ENCODE assay signal across 9 cellular contexts in the genomic region with DNA sequence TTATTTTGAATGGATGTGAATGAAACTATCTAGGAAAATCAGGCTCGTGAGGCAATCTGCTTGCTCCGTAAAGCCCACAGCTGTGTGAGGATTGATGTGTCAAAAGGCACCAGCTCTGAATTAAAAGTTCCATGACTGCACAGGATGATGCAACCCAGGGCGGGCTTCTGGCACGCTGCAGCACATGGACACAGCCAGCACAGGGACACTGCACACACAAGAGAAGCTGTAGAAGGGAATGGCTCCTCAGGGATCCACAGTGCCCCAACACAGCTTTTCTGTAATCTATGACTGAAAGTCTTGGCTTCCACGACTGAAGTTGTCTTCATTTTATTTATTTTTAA.
A peak's percentile ranks its signal among the peaks of the same experiment; 100 is the strongest.
DNase-seq lines count a peak whose midpoint lies in the region; ATAC-seq and TF ChIP-seq lines count a peak whose summit lies in the region.
"Had no signal": no experiment of that assay in that cellular context is flagged by ENCODE, and none has a peak within 500 bp of the region (broad histone marks: within the 10 kb centered on the region; RNA-seq: fewer than 3 reads in every experiment).

No MANE protein-coding gene starts in this region.

- no peaks in the 10 kb centered on the region for H3K27me3 ChIP-seq in adipocyte (replicated peaks; ENCODE audit: control insufficient read depth, insufficient read depth, low read length)
- H3K27me3 ChIP-seq in heart right ventricle = peaks cover 0 to under 1% (median 0%) of the 10 kb centered on the region in 7 donors
- H3K27me3 ChIP-seq in gastrocnemius medialis = no peaks in the 10 kb centered on the region

- in situ Hi-C loops in gastrocnemius medialis (cut with MboI; ENCODE audit: low sequenced_read_pairs in 4 of 4) = no loop called here

- DNase-seq in EL (peak; percentile 40), adipocyte (ENCODE audit: low read depth) (peak; percentile 85), heart right ventricle (peak; percentile 54 to 68), gastrocnemius medialis (peak; percentile 55 to 76), NCI-H226 (no peak), SW480 (ENCODE audit: low spot score) (no peak)
- DNase-seq: activated T-cell treated with anti-CD3 and anti-CD28 coated beads, Interleukin-2, amount 50 U/mL, for 4 hours had no signal

- H3K9me3 ChIP-seq in adipocyte (ENCODE audit: control insufficient read depth, low read length) (no peaks in the 10 kb centered on the region), heart right ventricle (no peaks in the 10 kb centered on the region), gastrocnemius medialis (no peaks in the 10 kb centered on the region)

- TF ChIP-seq POLR2A in gastrocnemius medialis (IDR thresholded peaks at IDR 0.05) = no peak

- 36 to 37% methylated on average over 5 of the region's 5 CpGs for WGBS in heart right ventricle, 2 donors

- intact Hi-C loops in heart right ventricle (cut with DNase I) (no loop called here), gastrocnemius medialis (cut with DNase I; ENCODE audit: low total_unique reads) (no loop called here)

- peak overlapping the region in 1 of 10 donors; percentile 70 for H3K27ac ChIP-seq in heart right ventricle
- no peak overlapping the region for H3K27ac ChIP-seq in gastrocnemius medialis

- TF ChIP-seq CTCF in heart right ventricle (IDR thresholded peaks at IDR 0.05) (no peak), gastrocnemius medialis (IDR thresholded peaks at IDR 0.05 in 4 of 5, conservative IDR thresholded peaks at IDR 0.05 in 1 of 5) (no peak)

- H3K4me3 ChIP-seq in adipocyte (ENCODE audit: low read length) = peak overlapping the region; percentile 40
- no peak overlapping the region for H3K4me3 ChIP-seq in heart right ventricle
- H3K4me3 ChIP-seq in gastrocnemius medialis = no peak overlapping the region

- H3K36me3 ChIP-seq in adipocyte (ENCODE audit: control insufficient read depth, insufficient read depth, low read length, severe bottlenecking) = peaks cover 4% of the 10 kb centered on the region
- H3K36me3 ChIP-seq in heart right ventricle = no peaks in the 10 kb centered on the region
- H3K36me3 ChIP-seq in gastrocnemius medialis = no peaks in the 10 kb centered on the region

- peaks cover 20% of the 10 kb centered on the region for H3K4me1 ChIP-seq in adipocyte (ENCODE audit: control insufficient read depth, insufficient read depth, low read length)
- H3K4me1 ChIP-seq in heart right ventricle = peaks cover 0 to 52% (median 0%) of the 10 kb centered on the region in 9 donors
- no peaks in the 10 kb centered on the region for H3K4me1 ChIP-seq in gastrocnemius medialis

- peak; percentile 86 to 98 (median 94) for ATAC-seq in heart right ventricle
- ATAC-seq in gastrocnemius medialis = peak; percentile 73 to 88
- no peak for ATAC-seq in GM19023 (IDR thresholded peaks at IDR 0.05; ENCODE audit: unreplicated experiment)
- ATAC-seq in GM18517 (IDR thresholded peaks at IDR 0.05; ENCODE audit: unreplicated experiment) = no peak
- ATAC-seq: activated T-cell treated with anti-CD3 and anti-CD28 coated beads, Interleukin-2, amount 50 U/mL, for 4 hours had no signal

- peak overlapping the region; percentile 27 for H3K9ac ChIP-seq in adipocyte (ENCODE audit: low read length)

Comparison
In these comparisons a context has a peak if more than half of its experiments do, and no peak if none do; other contexts are left out.
1. DNase-seq: peak in EL (single experiment), adipocyte (single experiment), heart right ventricle (2 of 2) and gastrocnemius medialis (2 of 2); none in NCI-H226 (single experiment) and SW480 (single experiment).
2. ATAC-seq: peak in heart right ventricle (8 of 8) and gastrocnemius medialis (2 of 2); none in GM19023 (single experiment) and GM18517 (single experiment).